In the genomic region with DNA sequence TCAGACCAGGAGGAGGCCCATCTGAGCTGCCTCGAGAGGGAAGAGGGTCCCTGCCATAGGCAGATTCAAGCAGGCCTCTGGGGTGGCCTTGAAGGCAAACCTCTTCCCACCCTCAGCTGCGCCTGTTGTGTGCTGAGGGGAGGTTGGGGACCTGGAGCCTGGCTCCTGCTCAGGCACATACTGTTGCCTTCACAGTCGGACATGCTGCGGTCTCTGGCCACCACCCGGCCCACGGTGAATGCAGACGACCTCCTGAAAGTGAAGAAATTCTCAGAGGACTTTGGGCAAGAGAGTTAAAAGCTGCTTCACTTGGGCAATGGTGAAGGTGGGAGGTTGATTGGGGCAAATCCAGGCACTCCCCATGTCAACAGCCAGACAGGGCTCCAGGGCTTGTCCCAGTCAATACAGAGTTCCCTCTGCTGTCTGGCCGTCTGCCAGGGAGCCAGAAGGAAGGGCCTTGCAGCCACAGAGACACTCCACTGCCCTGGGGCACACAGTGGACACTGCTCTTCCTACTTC, we compare ENCODE assay signal across 2 cellular contexts.
TF ChIP-seq lines count a peak whose summit lies in the region.

No MANE protein-coding gene starts in this region.

TF ChIP-seq in H1, 55 proteins besides CTCF, POLR2A, EP300 and RAD21:
- TF ChIP-seq POLR2AphosphoS5 (IDR thresholded peaks at IDR 0.05; ENCODE audit: low read depth, low read length) (peak; percentile 30; the same call in 1 of the 2 replicates), RXRA (IDR thresholded peaks at IDR 0.05; ENCODE audit: insufficient read depth, low read depth, low read length) (no peak), TEAD4 (IDR thresholded peaks at IDR 0.05; ENCODE audit: low read depth, low read length) (no peak), SIRT6 (IDR thresholded peaks at IDR 0.05; ENCODE audit: low read length) (no peak)
TF ChIP-seq in H1: peak in this region for 1.

TF ChIP-seq in GM12891, 5 proteins besides CTCF, POLR2A, EP300 and RAD21:
- TF ChIP-seq PAX5 (IDR thresholded peaks at IDR 0.05; ENCODE audit: insufficient read depth, low read length, severe bottlenecking) (no peak), TAF1 (IDR thresholded peaks at IDR 0.05; ENCODE audit: low read depth, low read length) (no peak), POLR2AphosphoS5 (IDR thresholded peaks at IDR 0.05; ENCODE audit: low read depth, low read length) (no peak), POU2F2 (IDR thresholded peaks at IDR 0.05; ENCODE audit: low read depth, low read length) (no peak), SPI1 (IDR thresholded peaks at IDR 0.05; ENCODE audit: low read depth, low read length) (no peak)
TF ChIP-seq in GM12891: peak in this region for 0.
